10 cellular contexts compared by ENCODE assay signal in genomic region chr4:77473509-77473908, GRCh38.
DNase-seq lines count a peak whose midpoint lies in the region; ATAC-seq and TF ChIP-seq lines count a peak whose summit lies in the region.
"Had no signal": no experiment of that assay in that cellular context is flagged by ENCODE, and none has a peak within 500 bp of the region (broad histone marks: within the 10 kb centered on the region; RNA-seq: fewer than 3 reads in every experiment).

No MANE protein-coding gene starts in this region.

- DNase-seq in GM12864 (ENCODE audit: low read depth): peak; percentile 7
- DNase-seq in astrocyte of the cerebellum (ENCODE audit: low read depth): no peak
- DNase-seq in lung microvascular endothelial cell (ENCODE audit: low read depth in 2 of 2): peak; percentile 29 to 38
- DNase-seq in sciatic nerve (ENCODE audit: low spot score): no peak
- no peak for DNase-seq in activated CD4-positive, alpha-beta T cell treated with anti-CD3 and anti-CD28 coated beads, Interleukin-2, amount 50 U/mL, for 1 hour
- DNase-seq in MV-4-11 (lab: John Stamatoyannopoulos, UW): no peak
- DNase-seq in activated T-cell treated with anti-CD3 and anti-CD28 coated beads, Interleukin-2, amount 50 U/mL, for 1 hour: no peak
- DNase-seq: NCI-H1694 treated with DMSO at 0.1 percent for 48 hours had no signal

- intact Hi-C loops in sciatic nerve (cut with DNase I): no loop called here

- ATAC-seq in HG03521 (IDR thresholded peaks at IDR 0.05; ENCODE audit: unreplicated experiment) (peak; percentile 46), sciatic nerve (no peak)
- ATAC-seq: activated T-cell treated with anti-CD3 and anti-CD28 coated beads, Interleukin-2, amount 50 U/mL, for 72 hours had no signal

- in situ Hi-C loops in astrocyte of the cerebellum (cut with HindIII; ENCODE audit: low sequenced_read_pairs): no loop called here

- no peak overlapping the region for H3K4me3 ChIP-seq in GM12864 (ENCODE audit: low read depth, low read length)
- H3K4me3 ChIP-seq in astrocyte of the cerebellum (ENCODE audit: low read depth, low read length): no peak overlapping the region

- peak; percentile 64 for TF ChIP-seq CTCF in GM12864 (IDR thresholded peaks at IDR 0.05; ENCODE audit: low read depth, low read length, missing control alignments)
- TF ChIP-seq CTCF in astrocyte of the cerebellum (IDR thresholded peaks at IDR 0.05; ENCODE audit: low read depth, low read length, missing control alignments): peak; percentile 31

Comparison
In these comparisons a context has a peak if more than half of its experiments do, and no peak if none do; other contexts are left out.
1. DNase-seq: peak in GM12864 (single experiment) and lung microvascular endothelial cell (2 of 2); none in astrocyte of the cerebellum (single experiment), sciatic nerve (single experiment), activated CD4-positive, alpha-beta T cell treated with anti-CD3 and anti-CD28 coated beads, Interleukin-2, amount 50 U/mL, for 1 hour (single experiment), MV-4-11 (single experiment) and activated T-cell treated with anti-CD3 and anti-CD28 coated beads, Interleukin-2, amount 50 U/mL, for 1 hour (single experiment).